ENCODE assay signal across 27 cellular contexts in the genomic region with DNA sequence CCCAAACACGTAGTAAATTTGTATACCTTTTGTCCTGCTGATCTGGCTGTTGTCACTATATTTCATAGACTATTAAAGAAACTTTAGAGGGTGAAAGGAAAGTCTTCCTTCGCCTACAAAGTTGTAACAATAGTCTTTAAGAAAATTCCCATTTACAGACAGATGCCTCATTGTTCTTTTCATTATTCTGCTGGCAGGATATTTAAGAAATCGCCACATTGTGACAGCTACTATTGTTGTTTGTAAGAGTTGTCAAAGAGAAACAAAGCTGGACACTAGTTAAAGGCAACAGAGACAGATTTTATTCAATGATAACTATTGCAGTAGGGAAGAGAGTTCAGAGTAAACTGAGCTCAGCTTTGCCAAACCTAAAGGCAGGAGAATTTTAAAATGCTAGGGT.
"Had no signal": no experiment of that assay in that cellular context is flagged by ENCODE, and none has a peak within 500 bp of the region (broad histone marks: within the 10 kb centered on the region; RNA-seq: fewer than 3 reads in every experiment).

No MANE protein-coding gene starts in this region.

- ATAC-seq: activated naive CD8-positive, alpha-beta T cell treated with anti-CD3 and anti-CD28 coated beads, Interleukin-2, amount 50 U/mL, for 24 hours; Panc1 had no signal

- H3K27me3 ChIP-seq: SJCRH30 had no signal

- H3K27ac ChIP-seq: KMS-11, SJCRH30, SK-N-MC had no signal

- H3K36me3 ChIP-seq: SJCRH30 had no signal

- H3K9me3 ChIP-seq: SJCRH30 had no signal

- H3K4me2 ChIP-seq: KMS-11 had no signal

- H3K36me3 Mint-ChIP-seq: activated CD4-positive, alpha-beta memory T cell treated with anti-CD3 and anti-CD28 coated beads for 36 hours; activated naive CD4-positive, alpha-beta T cell treated with anti-CD3 and anti-CD28 coated beads, Interleukin-2, amount 10 ng/mL, durations not matched to agents 7 days and 5 days; activated naive CD8-positive, alpha-beta T cell; brain had no signal

- H3K4me3 ChIP-seq: SJCRH30, SK-N-MC had no signal

- H3K4me1 ChIP-seq: SJCRH30 had no signal

- H3K4me1 Mint-ChIP-seq: activated B cell treated with CpG ODN at 0.5 μM for 24 hours; activated naive CD4-positive, alpha-beta T cell treated with anti-CD3 and anti-CD28 coated beads, Interleukin-2, amount 10 ng/mL, durations not matched to agents 7 days and 5 days; activated naive CD8-positive, alpha-beta T cell treated with anti-CD3 and anti-CD28 coated beads, Interleukin-2, amount 50 U/mL, for 24 hours had no signal

- DNase-seq: activated B cell treated with CpG ODN at 0.5 μM for 24 hours; activated CD4-positive, alpha-beta memory T cell treated with anti-CD3 and anti-CD28 coated beads for 36 hours; activated CD4-positive, alpha-beta T cell treated with anti-CD3 and anti-CD28 coated beads for 4 hours; activated CD4-positive, alpha-beta T cell treated with anti-CD3 and anti-CD28 coated beads, Interleukin-2, amount 50 U/mL, for 1 hour; activated CD4-positive, CD25-positive, alpha-beta regulatory T cell treated with anti-CD3 and anti-CD28 coated beads, Interleukin-2, amount 50 U/mL, for 72 hours; activated CD8-positive, alpha-beta memory T cell treated with anti-CD3 and anti-CD28 coated beads, Interleukin-2, amount 50 U/mL, for 4 hours; activated effector memory CD4-positive, alpha-beta T cell treated with Interleukin-2 at 50 U/mL for 16 hours; activated naive CD4-positive, alpha-beta T cell treated with anti-CD3 and anti-CD28 coated beads, Interleukin-2, amount 10 ng/mL, durations not matched to agents 7 days and 5 days; activated naive CD8-positive, alpha-beta T cell treated with anti-CD3 and anti-CD28 coated beads, Interleukin-2, amount 50 U/mL, for 24 hours; activated T-cell treated with anti-CD3 and anti-CD28 coated beads for 4 hours; activated T-cell treated with anti-CD3 and anti-CD28 coated beads, Interleukin-2, amount 50 U/mL, for 48 hours; anterior cingulate cortex; central memory CD4-positive, alpha-beta T cell; MM.1S; NCI-H1105; NCI-H1417 treated with DMSO at 0.1 percent for 48 hours; NCI-H187 treated with DMSO at 0.1 percent for 48 hours; NCI-H2081; NCI-H345; NCI-H524 treated with DMSO at 0.1 percent for 48 hours; SHP77; SJCRH30 had no signal

- H3K27ac Mint-ChIP-seq: activated B cell treated with CpG ODN at 0.5 μM for 24 hours; activated CD4-positive, alpha-beta memory T cell treated with anti-CD3 and anti-CD28 coated beads for 36 hours; activated naive CD4-positive, alpha-beta T cell treated with anti-CD3 and anti-CD28 coated beads, Interleukin-2, amount 10 ng/mL, durations not matched to agents 7 days and 5 days; activated naive CD8-positive, alpha-beta T cell; activated naive CD8-positive, alpha-beta T cell treated with anti-CD3 and anti-CD28 coated beads, Interleukin-2, amount 50 U/mL, for 24 hours; brain had no signal

- H3K27me3 Mint-ChIP-seq: activated B cell treated with CpG ODN at 0.5 μM for 24 hours; activated CD4-positive, alpha-beta memory T cell treated with anti-CD3 and anti-CD28 coated beads for 36 hours; activated naive CD4-positive, alpha-beta T cell treated with anti-CD3 and anti-CD28 coated beads, Interleukin-2, amount 10 ng/mL, durations not matched to agents 7 days and 5 days; activated naive CD8-positive, alpha-beta T cell; activated naive CD8-positive, alpha-beta T cell treated with anti-CD3 and anti-CD28 coated beads, Interleukin-2, amount 50 U/mL, for 24 hours; brain had no signal

- H3K4me3 Mint-ChIP-seq: activated B cell treated with CpG ODN at 0.5 μM for 24 hours; activated CD4-positive, alpha-beta memory T cell treated with anti-CD3 and anti-CD28 coated beads for 36 hours; activated naive CD4-positive, alpha-beta T cell treated with anti-CD3 and anti-CD28 coated beads, Interleukin-2, amount 10 ng/mL, durations not matched to agents 7 days and 5 days; activated naive CD8-positive, alpha-beta T cell; activated naive CD8-positive, alpha-beta T cell treated with anti-CD3 and anti-CD28 coated beads, Interleukin-2, amount 50 U/mL, for 24 hours had no signal
